In the genomic region with DNA sequence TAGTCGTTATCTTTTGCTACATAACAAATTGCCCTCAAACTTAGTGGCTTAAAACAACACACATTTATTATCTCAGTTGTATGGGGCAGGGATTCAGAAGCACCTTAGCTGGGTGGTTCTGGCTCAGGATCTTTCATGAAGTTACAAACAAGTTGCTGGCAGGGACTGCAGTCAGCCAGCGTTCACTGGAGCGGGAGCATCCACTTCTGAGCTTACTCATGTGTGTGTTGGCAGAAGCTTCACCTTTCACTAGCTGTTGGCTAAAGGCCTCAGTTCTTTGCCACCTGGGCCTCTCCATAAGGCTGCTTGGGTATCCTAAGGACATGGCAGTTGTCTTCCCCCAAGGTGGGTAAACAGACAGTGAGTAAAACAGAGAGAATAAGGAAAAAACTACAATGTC, we compare ENCODE assay signal across 19 cellular contexts.
DNase-seq lines count a peak whose midpoint lies in the region; ATAC-seq and TF ChIP-seq lines count a peak whose summit lies in the region.
"Had no signal": no experiment of that assay in that cellular context is flagged by ENCODE, and none has a peak within 500 bp of the region (broad histone marks: within the 10 kb centered on the region; RNA-seq: fewer than 3 reads in every experiment).

No MANE protein-coding gene starts in this region.

- no peaks in the 10 kb centered on the region for H3K27me3 Mint-ChIP-seq in activated CD4-positive, alpha-beta T cell treated with anti-CD3 and anti-CD28 coated beads, Interleukin-2, amount 10 ng/mL, durations not matched to agents 24 days and 14 days
- peaks cover 3% of the 10 kb centered on the region for H3K27me3 Mint-ChIP-seq in activated CD4-positive, alpha-beta T cell treated with anti-CD3 and anti-CD28 coated beads for 36 hours

- ATAC-seq in activated CD4-positive, alpha-beta T cell treated with anti-CD3 and anti-CD28 coated beads for 36 hours, result no peak
- ATAC-seq: A549, Panc1, Right ventricle myocardium inferior had no signal

- no peaks in the 10 kb centered on the region for H3K9me3 ChIP-seq in thyroid gland
- H3K9me3 ChIP-seq: A549 had no signal

- H3K4me3 Mint-ChIP-seq in activated CD4-positive, alpha-beta T cell treated with anti-CD3 and anti-CD28 coated beads, Interleukin-2, amount 10 ng/mL, durations not matched to agents 24 days and 14 days, result no peak overlapping the region
- no peak overlapping the region for H3K4me3 Mint-ChIP-seq in activated CD4-positive, alpha-beta T cell treated with anti-CD3 and anti-CD28 coated beads for 36 hours
- H3K4me3 Mint-ChIP-seq: CD14-positive monocyte had no signal

- no peaks in the 10 kb centered on the region for H3K4me1 Mint-ChIP-seq in activated CD4-positive, alpha-beta T cell treated with anti-CD3 and anti-CD28 coated beads, Interleukin-2, amount 10 ng/mL, durations not matched to agents 24 days and 14 days
- H3K4me1 Mint-ChIP-seq in activated CD4-positive, alpha-beta T cell treated with anti-CD3 and anti-CD28 coated beads for 36 hours, result no peaks in the 10 kb centered on the region
- H3K4me1 Mint-ChIP-seq: CD14-positive monocyte had no signal

- no peaks in the 10 kb centered on the region for H3K27me3 ChIP-seq in thyroid gland

- H3K36me3 Mint-ChIP-seq in activated CD4-positive, alpha-beta T cell treated with anti-CD3 and anti-CD28 coated beads, Interleukin-2, amount 10 ng/mL, durations not matched to agents 24 days and 14 days (ENCODE audit: low read depth), result no peaks in the 10 kb centered on the region
- no peaks in the 10 kb centered on the region for H3K36me3 Mint-ChIP-seq in activated CD4-positive, alpha-beta T cell treated with anti-CD3 and anti-CD28 coated beads for 36 hours (ENCODE audit: low read depth)
- H3K36me3 Mint-ChIP-seq: CD14-positive monocyte had no signal

- H3K4me3 ChIP-seq in thyroid gland (replicated peaks in 1 of 3), result no peak overlapping the region
- H3K4me3 ChIP-seq: A549, GM23248 had no signal

- CTCF ChIA-PET in activated CD4-positive, alpha-beta T cell treated with anti-CD3 and anti-CD28 coated beads for 36 hours (lab: Charles Lee), result no interaction called here

- intact Hi-C loops in activated CD4-positive, alpha-beta T cell treated with anti-CD3 and anti-CD28 coated beads, Interleukin-2, amount 10 ng/mL, durations not matched to agents 24 days and 14 days (cut with micrococcal nuclease), result no loop called here
- intact Hi-C loops in activated CD4-positive, alpha-beta T cell treated with anti-CD3 and anti-CD28 coated beads for 36 hours (cut with DNase I, micrococcal nuclease), result no loop called here
- intact Hi-C loops in thyroid gland (cut with DNase I), result no loop called here

- POLR2A ChIA-PET in activated CD4-positive, alpha-beta T cell treated with anti-CD3 and anti-CD28 coated beads for 36 hours (lab: Charles Lee), result no interaction called here

- TF ChIP-seq CTCF in thyroid gland (IDR thresholded peaks at IDR 0.05), result no peak

- H3K27ac Mint-ChIP-seq in activated CD4-positive, alpha-beta T cell treated with anti-CD3 and anti-CD28 coated beads, Interleukin-2, amount 10 ng/mL, durations not matched to agents 24 days and 14 days, result no peak overlapping the region
- no peak overlapping the region for H3K27ac Mint-ChIP-seq in activated CD4-positive, alpha-beta T cell treated with anti-CD3 and anti-CD28 coated beads for 36 hours
- H3K27ac Mint-ChIP-seq: CD14-positive monocyte had no signal

- DNase-seq in activated CD4-positive, alpha-beta T cell treated with anti-CD3 and anti-CD28 coated beads, Interleukin-2, amount 10 ng/mL, durations not matched to agents 24 days and 14 days, result peak; percentile 43
- DNase-seq in activated CD4-positive, alpha-beta T cell treated with anti-CD3 and anti-CD28 coated beads for 36 hours, result no peak
- DNase-seq in NCI-H69 (lab: John Stamatoyannopoulos, UW), result peak; percentile 17
- DNase-seq in cerebellar cortex (ENCODE audit: low spot score), result peak; percentile 24
- DNase-seq in thyroid gland, result peak; percentile 89 to 92
- no peak for DNase-seq in NCI-H774 (lab: John Stamatoyannopoulos, UW)
- DNase-seq in islet precursor cell, result no peak
- DNase-seq in NCI-H748 (lab: John Stamatoyannopoulos, UW; ENCODE audit: unreplicated experiment), result no peak
- DNase-seq: DND-41, GF-D8, GM23248, IMR-90, Kasumi-1, NCI-H146, NCI-H524 treated with DMSO at 0.1 percent for 48 hours had no signal

- no peak for TF ChIP-seq POLR2A in thyroid gland (IDR thresholded peaks at IDR 0.05)

- peaks cover 0 to 18% of the 10 kb centered on the region in 2 donors for H3K4me1 ChIP-seq in thyroid gland
- H3K4me1 ChIP-seq: A549 had no signal

- H3K36me3 ChIP-seq in thyroid gland, result no peaks in the 10 kb centered on the region

- H3K9me3 Mint-ChIP-seq in activated CD4-positive, alpha-beta T cell treated with anti-CD3 and anti-CD28 coated beads, Interleukin-2, amount 10 ng/mL, durations not matched to agents 24 days and 14 days, result no peaks in the 10 kb centered on the region
- no peaks in the 10 kb centered on the region for H3K9me3 Mint-ChIP-seq in activated CD4-positive, alpha-beta T cell treated with anti-CD3 and anti-CD28 coated beads for 36 hours (ENCODE audit: low read depth)

- no peak overlapping the region for H3K27ac ChIP-seq in thyroid gland
- H3K27ac ChIP-seq: A549, GM23248 had no signal

- WGBS in thyroid gland, 2 donors, result 10 to 40% methylated on average over 3 of the region's 3 CpGs

Comparison
In these comparisons a context has a peak if more than half of its experiments do, and no peak if none do; other contexts are left out.
1. DNase-seq: peak in activated CD4-positive, alpha-beta T cell treated with anti-CD3 and anti-CD28 coated beads, Interleukin-2, amount 10 ng/mL, durations not matched to agents 24 days and 14 days (single experiment), NCI-H69 (single experiment), cerebellar cortex (single experiment) and thyroid gland (2 of 2); none in activated CD4-positive, alpha-beta T cell treated with anti-CD3 and anti-CD28 coated beads for 36 hours (single experiment), NCI-H774 (single experiment), islet precursor cell (single experiment) and NCI-H748 (single experiment).